In genomic region chr1:234320069-234320468, GRCh38 we compare ENCODE assay signal across 23 cellular contexts.
"Had no signal": no experiment of that assay in that cellular context is flagged by ENCODE, and none has a peak within 500 bp of the region (broad histone marks: within the 10 kb centered on the region; RNA-seq: fewer than 3 reads in every experiment).

No MANE protein-coding gene starts in this region.

- FAIRE-seq: kidney had no signal

- H3K36me3 ChIP-seq: left ventricle myocardium inferior, ovary, right atrium auricular region, tibial nerve, vagina had no signal

- DNase-seq: hippocampal formation; kidney; left colon; left ventricle myocardium inferior; midbrain; mucosa of descending colon; naive thymus-derived CD4-positive, alpha-beta T cell; ovary; stimulated activated CD4-positive, alpha-beta T cell treated with anti-CD3 and anti-CD28 coated beads, Interleukin-12 subunit alpha, Interleukin-12 subunit beta, amount 100 ng/mL, for 4 hours; stimulated activated CD4-positive, alpha-beta T cell treated with anti-CD3 and anti-CD28 coated beads, Interleukin-15, amount 100 ng/mL, for 24 hours; stimulated activated CD4-positive, alpha-beta T cell treated with anti-CD3 and anti-CD28 coated beads, Interleukin-2, amount 100 ng/mL, for 24 hours; stimulated activated CD4-positive, alpha-beta T cell treated with anti-CD3 and anti-CD28 coated beads, Interleukin-4, amount 100 ng/mL, for 24 hours; stimulated activated naive CD4-positive, alpha-beta T cell; stimulated activated naive CD8-positive, alpha-beta T cell treated with anti-CD3 and anti-CD28 coated beads, Interleukin-15, amount 100 ng/mL, for 72 hours; substantia nigra had no signal

- H3K27ac ChIP-seq: left ventricle myocardium inferior, ovary, right atrium auricular region, tibial nerve, vagina had no signal

- H3K4me3 ChIP-seq: left ventricle myocardium inferior, lung, mucosa of descending colon, ovary, right atrium auricular region, skin epidermis, tibial nerve, vagina had no signal

- H3K9me3 ChIP-seq: left ventricle myocardium inferior, mucosa of descending colon, ovary, right atrium auricular region, tibial nerve, vagina had no signal

- H3K27me3 ChIP-seq: ovary, vagina had no signal

- ATAC-seq: left colon; naive thymus-derived CD4-positive, alpha-beta T cell; natural killer cell treated with Interleukin-12 subunit alpha and Interleukin-12 subunit beta and Interleukin-15 and Interleukin-18, amount 100 ng/mL, for 72 hours; sciatic nerve; stimulated activated effector memory CD8-positive, alpha-beta T cell treated with anti-CD3 and anti-CD28 coated beads, Interleukin-12 subunit alpha, Interleukin-12 subunit beta, amount 100 ng/mL, for 72 hours; stimulated activated naive CD8-positive, alpha-beta T cell treated with anti-CD3 and anti-CD28 coated beads, Interleukin-15, amount 100 ng/mL, for 72 hours had no signal

- H3K4me1 ChIP-seq: left ventricle myocardium inferior, right atrium auricular region, tibial nerve, vagina had no signal
